In the genomic region with DNA sequence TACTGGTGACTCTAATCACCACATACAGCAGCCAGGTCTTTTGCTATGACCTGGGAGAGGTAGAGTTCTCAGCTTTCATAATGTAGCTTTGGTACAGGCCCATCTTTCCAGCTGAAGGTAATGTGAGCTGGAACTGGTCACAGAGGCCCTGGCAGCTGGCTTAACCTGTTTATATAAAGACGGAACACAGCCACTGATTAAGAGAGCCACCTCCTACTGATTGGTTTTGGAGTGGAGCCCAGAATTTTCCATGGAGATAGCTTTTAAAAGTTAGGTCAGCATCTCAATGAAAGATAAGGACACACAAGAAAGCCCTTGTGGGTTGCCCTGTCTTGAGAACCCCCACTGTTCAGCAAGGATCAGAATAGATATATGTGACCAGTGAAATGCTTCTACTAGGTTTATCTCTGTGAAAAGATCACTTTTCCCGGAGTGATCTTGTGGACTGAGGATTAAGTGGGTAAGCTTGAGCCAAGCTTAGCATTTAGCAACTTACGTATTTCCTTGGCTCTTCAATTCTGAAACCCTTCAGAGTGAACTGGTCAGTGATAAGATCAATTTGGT, we compare ENCODE assay signal across 8 cellular contexts.
A peak's percentile ranks its signal among the peaks of the same experiment; 100 is the strongest.
DNase-seq lines count a peak whose midpoint lies in the region; ATAC-seq and TF ChIP-seq lines count a peak whose summit lies in the region.

No MANE protein-coding gene starts in this region.

- intact Hi-C loops in gastrocnemius medialis (cut with DNase I; ENCODE audit: low total_unique reads): no loop called here

- H3K27ac ChIP-seq in gastrocnemius medialis (peak overlapping the region; percentile 74 to 84 (median 79)), substantia nigra (ENCODE audit: low read depth, low read length, poor library complexity, severe bottlenecking) (no peak overlapping the region)

- no peak for TF ChIP-seq POLR2A in gastrocnemius medialis (IDR thresholded peaks at IDR 0.05)

- H3K27me3 ChIP-seq in gastrocnemius medialis: no peaks in the 10 kb centered on the region

- DNase-seq in HS-27A (ENCODE audit: low read depth) (peak; percentile 78), NCI-H82 (lab: John Stamatoyannopoulos, UW) (peak; percentile 85), fibroblast of mammary gland (ENCODE audit: low read depth) (peak; percentile 33), gastrocnemius medialis (peak; percentile 53 to 60), substantia nigra (lab: John Stamatoyannopoulos, UW) (no peak), GM20000 (ENCODE audit: low spot score) (no peak), C1 segment of cervical spinal cord (lab: John Stamatoyannopoulos, UW) (no peak)

- peaks cover 49% of the 10 kb centered on the region in 2 donors for H3K4me1 ChIP-seq in gastrocnemius medialis

- no peak for TF ChIP-seq CTCF in fibroblast of mammary gland (conservative IDR thresholded peaks at IDR 0.05; ENCODE audit: control insufficient read depth, insufficient read depth, low read depth, low read length)
- TF ChIP-seq CTCF in gastrocnemius medialis (IDR thresholded peaks at IDR 0.05 in 4 of 5, conservative IDR thresholded peaks at IDR 0.05 in 1 of 5): no peak
- no peak for TF ChIP-seq CTCF in GM20000 (IDR thresholded peaks at IDR 0.05; ENCODE audit: extremely low read depth, missing control alignments)

- in situ Hi-C loops in gastrocnemius medialis (cut with MboI; ENCODE audit: low sequenced_read_pairs in 4 of 4): no loop called here

- no peaks in the 10 kb centered on the region for H3K36me3 ChIP-seq in gastrocnemius medialis

- ATAC-seq in gastrocnemius medialis: peak; percentile 90 to 91
- no peak for ATAC-seq in GM18519 (IDR thresholded peaks at IDR 0.05; ENCODE audit: low FRiP score, unreplicated experiment)

- H3K4me3 ChIP-seq in fibroblast of mammary gland (ENCODE audit: control insufficient read depth, low read depth, low read length) (no peak overlapping the region), gastrocnemius medialis (peak overlapping the region in 1 of 4 donors; percentile 15)

- no peaks in the 10 kb centered on the region for H3K9me3 ChIP-seq in gastrocnemius medialis

Comparison
In these comparisons a context has a peak if more than half of its experiments do, and no peak if none do; other contexts are left out.
1. DNase-seq: peak in HS-27A (single experiment), NCI-H82 (single experiment), fibroblast of mammary gland (single experiment) and gastrocnemius medialis (2 of 2); none in substantia nigra (0 of 49), GM20000 (single experiment) and C1 segment of cervical spinal cord (0 of 14).